ENCODE assay signal across 10 cellular contexts in genomic region chr5:168365581-168366081, GRCh38.
DNase-seq lines count a peak whose midpoint lies in the region; ATAC-seq and TF ChIP-seq lines count a peak whose summit lies in the region.
"Had no signal": no experiment of that assay in that cellular context is flagged by ENCODE, and none has a peak within 500 bp of the region (broad histone marks: within the 10 kb centered on the region; RNA-seq: fewer than 3 reads in every experiment).

No MANE protein-coding gene starts in this region.

- H3K27me3 ChIP-seq in SJSA1 (replicated peaks), result no peaks in the 10 kb centered on the region
- H3K27me3 ChIP-seq in foreskin keratinocyte, result no peaks in the 10 kb centered on the region
- H3K27me3 ChIP-seq: ascending aorta had no signal

- no peaks in the 10 kb centered on the region for H3K9me3 ChIP-seq in SJSA1 (replicated peaks)
- H3K9me3 ChIP-seq: ascending aorta had no signal

- peak; percentile 74 for TF ChIP-seq CTCF in foreskin keratinocyte (conservative IDR thresholded peaks at IDR 0.05)
- TF ChIP-seq CTCF in progenitor cell of endocrine pancreas (IDR thresholded peaks at IDR 0.05; ENCODE audit: unreplicated experiment), result peak; percentile 47

- H3K27me3 Mint-ChIP-seq in progenitor cell of endocrine pancreas, result no peaks in the 10 kb centered on the region
- H3K27me3 Mint-ChIP-seq: activated B cell treated with CpG ODN at 0.5 μM for 24 hours had no signal

- peaks cover 5% of the 10 kb centered on the region for H3K36me3 Mint-ChIP-seq in progenitor cell of endocrine pancreas (ENCODE audit: insufficient read depth)

- DNase-seq in GM03348 (ENCODE audit: low spot score), result peak; percentile 80
- no peak for DNase-seq in SJSA1 (ENCODE audit: low read depth in 1 of 2, low spot score in 2 of 2)
- DNase-seq in foreskin keratinocyte, result peak; percentile 86 to 90
- no peak for DNase-seq in progenitor cell of endocrine pancreas (ENCODE audit: low spot score, unreplicated experiment)
- DNase-seq in NCI-H1417 treated with DMSO at 0.1 percent for 48 hours (lab: John Stamatoyannopoulos, UW), result no peak
- DNase-seq: activated B cell treated with CpG ODN at 0.5 μM for 24 hours had no signal

- H3K4me1 ChIP-seq in SJSA1 (replicated peaks) (peaks cover 38% of the 10 kb centered on the region), foreskin keratinocyte (peaks cover 29% of the 10 kb centered on the region)
- H3K4me1 ChIP-seq: ascending aorta had no signal

- ATAC-seq in foreskin keratinocyte (peak; percentile 75), HG03045 (IDR thresholded peaks at IDR 0.05; ENCODE audit: unreplicated experiment) (no peak), HG02938 (IDR thresholded peaks at IDR 0.05; ENCODE audit: unreplicated experiment) (no peak), HG03095 (IDR thresholded peaks at IDR 0.05; ENCODE audit: unreplicated experiment) (no peak)

- peak overlapping the region; percentile 25 for H3K27ac ChIP-seq in SJSA1
- peak overlapping the region; percentile 42 for H3K27ac ChIP-seq in foreskin keratinocyte
- H3K27ac ChIP-seq: ascending aorta had no signal

- H3K4me1 Mint-ChIP-seq in progenitor cell of endocrine pancreas (ENCODE audit: low read depth), result peaks cover 44% of the 10 kb centered on the region
- H3K4me1 Mint-ChIP-seq: activated B cell treated with CpG ODN at 0.5 μM for 24 hours had no signal

- no peak overlapping the region for H3K4me3 Mint-ChIP-seq in progenitor cell of endocrine pancreas (ENCODE audit: low read depth)
- H3K4me3 Mint-ChIP-seq: activated B cell treated with CpG ODN at 0.5 μM for 24 hours had no signal

- H3K4me3 ChIP-seq in SJSA1, result no peak overlapping the region
- H3K4me3 ChIP-seq: ascending aorta had no signal

- no peaks in the 10 kb centered on the region for H3K36me3 ChIP-seq in SJSA1
- H3K36me3 ChIP-seq: ascending aorta had no signal

- no peaks in the 10 kb centered on the region for H3K9me3 Mint-ChIP-seq in progenitor cell of endocrine pancreas (ENCODE audit: low read depth)
- H3K9me3 Mint-ChIP-seq: activated B cell treated with CpG ODN at 0.5 μM for 24 hours had no signal

- H3K27ac Mint-ChIP-seq in progenitor cell of endocrine pancreas, result peak overlapping the region; percentile 86
- H3K27ac Mint-ChIP-seq: activated B cell treated with CpG ODN at 0.5 μM for 24 hours had no signal

Comparison
In these comparisons a context has a peak if more than half of its experiments do, and no peak if none do; other contexts are left out.
1. DNase-seq: peak in GM03348 (single experiment) and foreskin keratinocyte (2 of 2); none in SJSA1 (0 of 2), progenitor cell of endocrine pancreas (single experiment) and NCI-H1417 treated with DMSO at 0.1 percent for 48 hours (single experiment).